In genomic region chr5:94818904-94819303, GRCh38 we compare ENCODE assay signal across 11 cellular contexts.
"Had no signal": no experiment of that assay in that cellular context is flagged by ENCODE, and none has a peak within 500 bp of the region (broad histone marks: within the 10 kb centered on the region; RNA-seq: fewer than 3 reads in every experiment).

No MANE protein-coding gene starts in this region.

- H3K4me3 ChIP-seq: GM23248, GM23338, HAP-1 had no signal

- H3K36me3 ChIP-seq: HAP-1 had no signal

- ATAC-seq: GM23338, HCT116 had no signal

- H3K27ac ChIP-seq: GM23248 had no signal

- FAIRE-seq: H1, H54 had no signal

- DNase-seq: GM23248, GOT3, H7, H9, HCEC 1CT, HFFc6 had no signal

- H3K4me2 ChIP-seq: GM23338 had no signal

- H3K4me1 ChIP-seq: HAP-1 had no signal

- H3K9me3 ChIP-seq: HAP-1 had no signal
